Comparison of ENCODE assay signal across 17 cellular contexts in genomic region chr5:14884062-14884612, GRCh38. TPM values are rescaled to one million over a fixed set of nuclear protein-coding genes. Genes with fewer than 3 reads are reported as not detected.
DNase-seq lines count a peak whose midpoint lies in the region; ATAC-seq and TF ChIP-seq lines count a peak whose summit lies in the region.
"Had no signal": no experiment of that assay in that cellular context is flagged by ENCODE, and none has a peak within 500 bp of the region (broad histone marks: within the 10 kb centered on the region; RNA-seq: fewer than 3 reads in every experiment).

No MANE protein-coding gene starts in this region.

- H3K4me2 ChIP-seq in trophoblast cell (ENCODE audit: low read length), result no peak overlapping the region

- H3K36me3 ChIP-seq in right atrium auricular region (no peaks in the 10 kb centered on the region), trophoblast cell (ENCODE audit: control insufficient read depth in 1 of 2, insufficient read depth in 2 of 2, low read length in 2 of 2) (no peaks in the 10 kb centered on the region), stomach (no peaks in the 10 kb centered on the region), BE2C (no peaks in the 10 kb centered on the region)

- no peak overlapping the region for H3K14ac ChIP-seq in trophoblast cell (ENCODE audit: low read length)

- TF ChIP-seq CTCF in right atrium auricular region (IDR thresholded peaks at IDR 0.05) (no peak), epithelial cell of esophagus (IDR thresholded peaks at IDR 0.05; ENCODE audit: insufficient read depth, low read depth, low read length, missing control alignments) (no peak), stomach (IDR thresholded peaks at IDR 0.05) (no peak), BE2C (IDR thresholded peaks at IDR 0.05; ENCODE audit: low read depth, low read length) (no peak)

- H2BK120ac ChIP-seq in trophoblast cell (ENCODE audit: insufficient read depth, low read length, poor library complexity), result no peak overlapping the region

- peak; percentile 10 for ATAC-seq in left ventricle myocardium superior
- ATAC-seq: GM12878 had no signal

- intact Hi-C loops in left ventricle myocardium superior (cut with micrococcal nuclease) (no loop called here), stomach (cut with DNase I; ENCODE audit: low total_unique reads) (no loop called here)

- no peak overlapping the region for H3K23ac ChIP-seq in trophoblast cell (ENCODE audit: low read length)

- no peak overlapping the region for H3K27ac ChIP-seq in right atrium auricular region
- H3K27ac ChIP-seq in trophoblast cell (ENCODE audit: low read depth, low read length), result no peak overlapping the region
- H3K27ac ChIP-seq in stomach, result no peak overlapping the region

- no peaks in the 10 kb centered on the region for H3K79me2 ChIP-seq in trophoblast cell (ENCODE audit: control insufficient read depth, insufficient read depth, low read length, poor library complexity)

- H3K27me3 ChIP-seq in right atrium auricular region (no peaks in the 10 kb centered on the region), trophoblast cell (ENCODE audit: insufficient read depth, low read length) (no peaks in the 10 kb centered on the region), stomach (no peaks in the 10 kb centered on the region), BE2C (no peaks in the 10 kb centered on the region)

- whole genome bisulfite sequencing in trophoblast cell (ENCODE audit: extremely low coverage, insufficient coverage, insufficient read length), result no CpG with 5 or more reads among the region's 4 CpGs
- 80 to 87% (median 85%) methylated on average over 4 of the region's 4 CpGs for WGBS in stomach, 5 donors

- H3K4me3 ChIP-seq in right atrium auricular region (no peak overlapping the region), epithelial cell of esophagus (ENCODE audit: low read length) (no peak overlapping the region), trophoblast cell (ENCODE audit: low read depth, low read length) (no peak overlapping the region), stomach (no peak overlapping the region), BE2C (ENCODE audit: low read depth, low read length) (no peak overlapping the region)
- H3K4me3 ChIP-seq: GM12878 had no signal

- H4K12ac ChIP-seq in trophoblast cell (ENCODE audit: low read depth, low read length), result no peak overlapping the region

- no peak overlapping the region for H4K8ac ChIP-seq in trophoblast cell (ENCODE audit: low read depth, low read length)

- no peaks in the 10 kb centered on the region for H3K79me1 ChIP-seq in trophoblast cell (ENCODE audit: low read length)

- H3K9me3 ChIP-seq in right atrium auricular region, result no peaks in the 10 kb centered on the region
- peaks cover 2% of the 10 kb centered on the region for H3K9me3 ChIP-seq in trophoblast cell (ENCODE audit: insufficient read depth, low read depth, low read length)
- no peaks in the 10 kb centered on the region for H3K9me3 ChIP-seq in stomach
- H3K9me3 ChIP-seq in BE2C, result no peaks in the 10 kb centered on the region

- H4K91ac ChIP-seq in trophoblast cell (ENCODE audit: low read depth, low read length), result no peak overlapping the region

- H2AK5ac ChIP-seq in trophoblast cell (ENCODE audit: low read length), result no peak overlapping the region

- H2BK12ac ChIP-seq in trophoblast cell (ENCODE audit: low read length), result no peak overlapping the region

- TF ChIP-seq EP300 in stomach (IDR thresholded peaks at IDR 0.05), result no peak

- H3K18ac ChIP-seq in trophoblast cell (ENCODE audit: low read length), result no peak overlapping the region

- H3K4me1 ChIP-seq in right atrium auricular region (peaks cover 0 to 19% of the 10 kb centered on the region in 2 donors), trophoblast cell (ENCODE audit: control insufficient read depth in 1 of 2, insufficient read depth in 2 of 2, low read length in 2 of 2) (peaks cover 3 to 9% of the 10 kb centered on the region in 2 experiments), stomach (no peaks in the 10 kb centered on the region), BE2C (no peaks in the 10 kb centered on the region)

- H3K4ac ChIP-seq in trophoblast cell (ENCODE audit: low read depth, low read length), result no peak overlapping the region

- no peak overlapping the region for H2AFZ ChIP-seq in trophoblast cell (ENCODE audit: insufficient read depth, low read length, poor library complexity)

- DNase-seq in left ventricle myocardium superior, result no peak
- no peak for DNase-seq in right atrium auricular region (ENCODE audit: low spot score)
- DNase-seq in epithelial cell of esophagus (ENCODE audit: low read depth), result peak; percentile 30
- peak; percentile 43 to 77 for DNase-seq in trophoblast cell
- DNase-seq in stomach, result no peak
- no peak for DNase-seq in nucleus accumbens (lab: John Stamatoyannopoulos, UW)
- no peak for DNase-seq in BE2C
- DNase-seq: C1 segment of cervical spinal cord; CD4-positive, CD25-positive, alpha-beta regulatory T cell; CD8-positive, alpha-beta memory T cell; COR-L47; DMS 273 treated with DMSO at 0.1 percent for 48 hours; DMS53; DND-41; EL; H9 had no signal

- no peak for TF ChIP-seq POLR2A in stomach (IDR thresholded peaks at IDR 0.05)

- no peak overlapping the region for H2BK5ac ChIP-seq in trophoblast cell (ENCODE audit: low read depth, low read length, poor library complexity)

- no peak overlapping the region for H3K9ac ChIP-seq in trophoblast cell (ENCODE audit: low read length)

RNA-seq across cellular contexts. Expression of gene ANKH, which starts 12.6 kb away (rescaled TPM):
- total RNA-seq in left ventricle myocardium superior, result 166 TPM
- 10 to 100 TPM; 52.3 to 80.4 TPM for total RNA-seq in right atrium auricular region
- 9.7 and 10.1 TPM in 2 replicates for polyA plus RNA-seq in trophoblast cell (2013)
- total RNA-seq in stomach, result 100 to 1,000 TPM in 1 of 5 donors, 10 to 100 TPM in 2, 1 to 10 TPM in 2; 3.6 to 115 (median 17.8) TPM
- 10 to 100 TPM in 2 of 3 donors, 1 to 10 TPM in 1; 6.1 to 18.8 (median 10.8) TPM for polyA plus RNA-seq in stomach
- polyA plus RNA-seq in BE2C (2012; ENCODE audit: insufficient read depth, insufficient read length, low read depth), result 31.1 TPM

Comparison
In these comparisons a context has a peak if more than half of its experiments do, and no peak if none do; other contexts are left out.
1. DNase-seq: peak in epithelial cell of esophagus (single experiment) and trophoblast cell (2 of 2); none in left ventricle myocardium superior (single experiment), right atrium auricular region (single experiment), stomach (single experiment), nucleus accumbens (0 of 56) and BE2C (single experiment).